21 cellular contexts compared by ENCODE assay signal in genomic region chr17:63679214-63679613, GRCh38. TPM values are rescaled to one million over a fixed set of nuclear protein-coding genes. Genes with fewer than 3 reads are reported as not detected.
A peak's percentile ranks its signal among the peaks of the same experiment; 100 is the strongest.
DNase-seq lines count a peak whose midpoint lies in the region; ATAC-seq and TF ChIP-seq lines count a peak whose summit lies in the region.
"Had no signal": no experiment of that assay in that cellular context is flagged by ENCODE, and none has a peak within 500 bp of the region (broad histone marks: within the 10 kb centered on the region; RNA-seq: fewer than 3 reads in every experiment).

No MANE protein-coding gene starts in this region.

- H3K4me3 Mint-ChIP-seq in central memory CD8-positive, alpha-beta T cell = no peak overlapping the region
- no peak overlapping the region for H3K4me3 Mint-ChIP-seq in stimulated activated effector memory CD8-positive, alpha-beta T cell treated with anti-CD3 and anti-CD28 coated beads, Interleukin-12 subunit alpha, Interleukin-12 subunit beta, amount 100 ng/mL, for 72 hours
- H3K4me3 Mint-ChIP-seq: activated CD4-positive, alpha-beta T cell treated with anti-CD3 and anti-CD28 coated beads, Interleukin-2, amount 10 ng/mL, durations not matched to agents 24 days and 14 days had no signal

- ATAC-seq in activated naive CD4-positive, alpha-beta T cell treated with anti-CD3 and anti-CD28 coated beads, Interleukin-2, amount 50 U/mL, for 72 hours = no peak
- no peak for ATAC-seq in central memory CD8-positive, alpha-beta T cell (replicated peaks; ENCODE audit: extremely low read depth, poor library complexity, severe bottlenecking)
- ATAC-seq in stimulated activated effector memory CD8-positive, alpha-beta T cell treated with anti-CD3 and anti-CD28 coated beads, Interleukin-12 subunit alpha, Interleukin-12 subunit beta, amount 100 ng/mL, for 72 hours = no peak
- no peak for ATAC-seq in GM19035 (IDR thresholded peaks at IDR 0.05; ENCODE audit: unreplicated experiment)
- ATAC-seq: left lung had no signal

- WGBS in stomach, 5 donors = 93 to 96% (median 95%) methylated on average over 5 of the region's 5 CpGs

- no peak for TF ChIP-seq POLR2A in stomach (IDR thresholded peaks at IDR 0.05)

- H3K9ac ChIP-seq in Loucy (ENCODE audit: low read depth, low read length, poor library complexity, severe bottlenecking) = no peak overlapping the region

- H2AFZ ChIP-seq in Loucy (ENCODE audit: low read length) = no peak overlapping the region

- H3K4me1 ChIP-seq in Loucy (ENCODE audit: insufficient read depth, low read length, poor library complexity, severe bottlenecking) = no peaks in the 10 kb centered on the region
- H3K4me1 ChIP-seq in stomach = peaks cover 23 to 59% (median 41%) of the 10 kb centered on the region in 4 donors

- H3K4me3 ChIP-seq in Loucy (ENCODE audit: low read length, poor library complexity, severe bottlenecking) (no peak overlapping the region), stomach (no peak overlapping the region)
- H3K4me3 ChIP-seq: A549, ascending aorta, left lung, smooth muscle cell had no signal

- no peaks in the 10 kb centered on the region for H3K9me3 Mint-ChIP-seq in activated naive CD4-positive, alpha-beta T cell treated with anti-CD3 and anti-CD28 coated beads, Interleukin-2, amount 50 U/mL, for 72 hours
- no peaks in the 10 kb centered on the region for H3K9me3 Mint-ChIP-seq in central memory CD8-positive, alpha-beta T cell
- H3K9me3 Mint-ChIP-seq in stimulated activated effector memory CD8-positive, alpha-beta T cell treated with anti-CD3 and anti-CD28 coated beads, Interleukin-12 subunit alpha, Interleukin-12 subunit beta, amount 100 ng/mL, for 72 hours = no peaks in the 10 kb centered on the region
- H3K9me3 Mint-ChIP-seq: activated CD4-positive, alpha-beta T cell treated with anti-CD3 and anti-CD28 coated beads, Interleukin-2, amount 10 ng/mL, durations not matched to agents 24 days and 14 days had no signal

- no peaks in the 10 kb centered on the region for H3K9me3 ChIP-seq in Loucy (ENCODE audit: insufficient read depth, low read depth, low read length)
- H3K9me3 ChIP-seq in stomach = no peaks in the 10 kb centered on the region
- H3K9me3 ChIP-seq: A549, ascending aorta, left lung had no signal

- no peaks in the 10 kb centered on the region for H3K27me3 ChIP-seq in Loucy (ENCODE audit: insufficient read depth, low read length, poor library complexity, severe bottlenecking)
- H3K27me3 ChIP-seq in stomach = no peaks in the 10 kb centered on the region
- H3K27me3 ChIP-seq: ascending aorta, left lung had no signal

- intact Hi-C loops in stomach (cut with DNase I; ENCODE audit: low total_unique reads) = no loop called here

- H3F3A ChIP-seq in Loucy (ENCODE audit: low read depth) = no peaks in the 10 kb centered on the region

- no peaks in the 10 kb centered on the region for H3K79me2 ChIP-seq in Loucy (ENCODE audit: insufficient read depth, low read length)

- H3K36me3 ChIP-seq in Loucy (ENCODE audit: insufficient read depth, low read length) (peaks cover 48% of the 10 kb centered on the region; the same call in 1 of the 2 replicates), stomach (peaks cover 18 to 68% (median 54%) of the 10 kb centered on the region in 4 donors)

- no peaks in the 10 kb centered on the region for H3K9me2 ChIP-seq in Loucy (replicated peaks; ENCODE audit: low read depth, low read length)

- no peaks in the 10 kb centered on the region for H4K20me1 ChIP-seq in Loucy (ENCODE audit: insufficient read depth, low read length, poor library complexity, severe bottlenecking)

- TF ChIP-seq CTCF in Loucy (conservative IDR thresholded peaks at IDR 0.05; ENCODE audit: low read length) (peak; percentile 32), stomach (IDR thresholded peaks at IDR 0.05) (no peak)

- H3K36me3 Mint-ChIP-seq in activated naive CD4-positive, alpha-beta T cell treated with anti-CD3 and anti-CD28 coated beads, Interleukin-2, amount 50 U/mL, for 72 hours = peaks cover 0 to 7% of the 10 kb centered on the region in 2 donors
- H3K36me3 Mint-ChIP-seq in central memory CD8-positive, alpha-beta T cell (ENCODE audit: insufficient read depth) = peaks cover 23% of the 10 kb centered on the region
- H3K36me3 Mint-ChIP-seq in stimulated activated effector memory CD8-positive, alpha-beta T cell treated with anti-CD3 and anti-CD28 coated beads, Interleukin-12 subunit alpha, Interleukin-12 subunit beta, amount 100 ng/mL, for 72 hours = peaks cover 45% of the 10 kb centered on the region

- H3K4me1 Mint-ChIP-seq in central memory CD8-positive, alpha-beta T cell = peaks cover 19% of the 10 kb centered on the region
- no peaks in the 10 kb centered on the region for H3K4me1 Mint-ChIP-seq in stimulated activated effector memory CD8-positive, alpha-beta T cell treated with anti-CD3 and anti-CD28 coated beads, Interleukin-12 subunit alpha, Interleukin-12 subunit beta, amount 100 ng/mL, for 72 hours

- TF ChIP-seq EP300 in stomach (IDR thresholded peaks at IDR 0.05) = no peak

- no peak for DNase-seq in activated naive CD4-positive, alpha-beta T cell treated with anti-CD3 and anti-CD28 coated beads, Interleukin-2, amount 50 U/mL, for 72 hours (ENCODE audit: low spot score in 2 of 2)
- DNase-seq in activated naive CD4-positive, alpha-beta T cell (lab: John Stamatoyannopoulos, UW) = no peak
- no peak for DNase-seq in central memory CD8-positive, alpha-beta T cell (ENCODE audit: low spot score in 2 of 2)
- DNase-seq in stimulated activated effector memory CD8-positive, alpha-beta T cell treated with anti-CD3 and anti-CD28 coated beads, Interleukin-12 subunit alpha, Interleukin-12 subunit beta, amount 100 ng/mL, for 72 hours (ENCODE audit: low spot score in 2 of 2) = no peak
- DNase-seq in stomach = no peak
- no peak for DNase-seq in stimulated activated CD4-positive, alpha-beta T cell treated with anti-CD3 and anti-CD28 coated beads, Interleukin-4, amount 100 ng/mL, for 1 hour
- DNase-seq: activated CD4-positive, alpha-beta T cell treated with anti-CD3 and anti-CD28 coated beads, Interleukin-2, amount 10 ng/mL, durations not matched to agents 24 days and 14 days; activated CD8-positive, alpha-beta memory T cell treated with anti-CD3 and anti-CD28 coated beads, Interleukin-2, amount 50 U/mL, for 4 hours; C1 segment of cervical spinal cord; DMS153; effector memory CD4-positive, alpha-beta T cell; left lung; NCI-H1417 treated with DMSO at 0.1 percent for 48 hours; NCI-H774; stimulated activated CD4-positive, alpha-beta T cell treated with anti-CD3 and anti-CD28 coated beads, Interleukin-4, amount 100 ng/mL, for 4 hours; substantia nigra had no signal

- H3K27ac Mint-ChIP-seq in activated naive CD4-positive, alpha-beta T cell treated with anti-CD3 and anti-CD28 coated beads, Interleukin-2, amount 50 U/mL, for 72 hours = peak overlapping the region; percentile 10 to 17
- H3K27ac Mint-ChIP-seq in central memory CD8-positive, alpha-beta T cell (ENCODE audit: low read depth) = peak overlapping the region; percentile 54
- peak overlapping the region; percentile 90 for H3K27ac Mint-ChIP-seq in stimulated activated effector memory CD8-positive, alpha-beta T cell treated with anti-CD3 and anti-CD28 coated beads, Interleukin-12 subunit alpha, Interleukin-12 subunit beta, amount 100 ng/mL, for 72 hours
- H3K27ac Mint-ChIP-seq: activated CD4-positive, alpha-beta T cell treated with anti-CD3 and anti-CD28 coated beads, Interleukin-2, amount 10 ng/mL, durations not matched to agents 24 days and 14 days had no signal

- no peak overlapping the region for H3K4me2 ChIP-seq in Loucy (ENCODE audit: low read depth, low read length, poor library complexity, severe bottlenecking)
- H3K4me2 ChIP-seq: A549, smooth muscle cell had no signal

- H3K27me3 Mint-ChIP-seq in central memory CD8-positive, alpha-beta T cell = no peaks in the 10 kb centered on the region
- H3K27me3 Mint-ChIP-seq: activated CD4-positive, alpha-beta T cell treated with anti-CD3 and anti-CD28 coated beads, Interleukin-2, amount 10 ng/mL, durations not matched to agents 24 days and 14 days had no signal

- no peak overlapping the region for H3K27ac ChIP-seq in stomach
- H3K27ac ChIP-seq: A549 had no signal

RNA-seq across cellular contexts. Expression of gene LIMD2, which starts 20.7 kb away (rescaled TPM):
- 100 to 1,000 TPM in 1 of 2 donors, 10 to 100 TPM in 1; 76.7 to 166 TPM for total RNA-seq in activated naive CD4-positive, alpha-beta T cell treated with anti-CD3 and anti-CD28 coated beads, Interleukin-2, amount 50 U/mL, for 72 hours
- total RNA-seq in stomach = 10 to 100 TPM in 2 of 5 donors, 1 to 10 TPM in 3; 4.9 to 27.2 (median 9.6) TPM
- polyA plus RNA-seq in stomach = 10 to 100 TPM; 12.0 to 21.0 (median 20.2) TPM

RNA-seq across cellular contexts. Expression of gene MAP3K3, which starts 57.0 kb away (rescaled TPM):
- total RNA-seq in activated naive CD4-positive, alpha-beta T cell treated with anti-CD3 and anti-CD28 coated beads, Interleukin-2, amount 50 U/mL, for 72 hours = 10 to 100 TPM; 28.3 to 54.2 TPM
- total RNA-seq in stomach = 10 to 100 TPM; 13.4 to 99.5 (median 28.5) TPM
- 10 to 100 TPM in 2 of 3 donors, 1 to 10 TPM in 1; 9.3 to 16.9 (median 10.7) TPM for polyA plus RNA-seq in stomach

Comparison
In these comparisons a context has a peak if more than half of its experiments do, and no peak if none do; other contexts are left out.
1. H3K27ac Mint-ChIP-seq: peak in every context shown above with its lines; median percentile 90 in stimulated activated effector memory CD8-positive, alpha-beta T cell treated with anti-CD3 and anti-CD28 coated beads, Interleukin-12 subunit alpha, Interleukin-12 subunit beta, amount 100 ng/mL, for 72 hours; 54 in central memory CD8-positive, alpha-beta T cell; 14 in activated naive CD4-positive, alpha-beta T cell treated with anti-CD3 and anti-CD28 coated beads, Interleukin-2, amount 50 U/mL, for 72 hours.